8 cellular contexts compared by ENCODE assay signal in genomic region chr1:150213170-150214098, GRCh38. TPM values are rescaled to one million over a fixed set of nuclear protein-coding genes. Genes with fewer than 3 reads are reported as not detected.
A peak's percentile ranks its signal among the peaks of the same experiment; 100 is the strongest.
DNase-seq lines count a peak whose midpoint lies in the region; ATAC-seq and TF ChIP-seq lines count a peak whose summit lies in the region.

No MANE protein-coding gene starts in this region.

- 0 out of 4 replicates have a peak, but pooled peaks cover 0 to 3% of the 10 kb centered on the region in 2 experiments for H3K79me1 ChIP-seq in IMR-90 (ENCODE audit: low read depth in 1 of 2, low read length in 2 of 2)

- BruUV-seq in IMR-90 (replicated peaks; lab: Mats Ljungman, UMichigan): no TSS peak

- WGBS in IMR-90 (ENCODE audit: extremely low coverage in 2 of 2, insufficient read length in 1 of 2), 2 experiments: 17% methylated on average over 17 of the region's 38 CpGs; no CpG with 5 or more reads in 1 of the 2 experiments

- no peaks in the 10 kb centered on the region for H3K36me3 ChIP-seq in IMR-90 (ENCODE audit: control insufficient read depth, insufficient read depth, low read length)
- H3K36me3 ChIP-seq in RWPE2 (ENCODE audit: low read depth): peaks cover 4% of the 10 kb centered on the region; the same call in 1 of the 2 replicates
- H3K36me3 ChIP-seq in neuron (ENCODE audit: insufficient read depth, low read length): no peaks in the 10 kb centered on the region

- peak overlapping the region; percentile 58; the same call in 1 of the 2 replicates for H3K18ac ChIP-seq in IMR-90 (ENCODE audit: low read depth, low read length)

- H3K4me1 ChIP-seq in IMR-90 (ENCODE audit: control insufficient read depth, insufficient read depth, low read length) (no peaks in the 10 kb centered on the region; the same call in 1 of the 2 replicates), RWPE2 (ENCODE audit: insufficient read depth, poor library complexity, severe bottlenecking) (peaks cover 4% of the 10 kb centered on the region), neuron (ENCODE audit: insufficient read depth, low read length) (no peaks in the 10 kb centered on the region)

- H2BK20ac ChIP-seq in IMR-90 (ENCODE audit: low read depth, low read length): peak overlapping the region; percentile 4; the same call in 1 of the 2 replicates

- peak overlapping the region; percentile 18; the same call in 1 of the 2 replicates for H2AK5ac ChIP-seq in IMR-90 (ENCODE audit: low read depth, low read length)

- H3K23ac ChIP-seq in IMR-90 (ENCODE audit: low read depth, low read length): no peak overlapping the region

- CTCF ChIA-PET in IMR-90 (lab: Yijun Ruan, JAX): interaction anchor here (1.0 kb wide), 1 partner anchor 38 kb away, joined by 3 read pairs; no protein-coding TSS in a partner anchor

- TF ChIP-seq POLR2A in IMR-90 (IDR thresholded peaks at IDR 0.05; ENCODE audit: low read depth, low read length): peak; percentile 26; the same call in 1 of the 2 replicates

- peak overlapping the region; percentile 90 for H4K5ac ChIP-seq in IMR-90 (ENCODE audit: low read depth, low read length)

- intact Hi-C loops in IMR-90 (cut with micrococcal nuclease): no loop called here

- 0 out of 2 replicates have a peak overlapping the region, but pooled peaks have one; percentile 3 for H3K9ac ChIP-seq in IMR-90 (ENCODE audit: low read depth, low read length)

- H3K4me2 ChIP-seq in IMR-90 (ENCODE audit: low read depth, low read length): peak overlapping the region; percentile 84

- H4K91ac ChIP-seq in IMR-90 (ENCODE audit: insufficient read depth, low read depth, low read length): 0 out of 2 replicates have a peak overlapping the region, but pooled peaks have one; percentile 26

- H3K4me3 ChIP-seq in IMR-90 (ENCODE audit: insufficient read depth, low read depth, low read length) (peak overlapping the region; percentile 47), RWPE2 (ENCODE audit: severe bottlenecking) (peak overlapping the region; percentile 28), neuron (ENCODE audit: low read length) (peak overlapping the region; percentile 57)

- H2BK5ac ChIP-seq in IMR-90 (ENCODE audit: low read depth, low read length, poor library complexity, severe bottlenecking): peak overlapping the region; percentile 25

- H3K56ac ChIP-seq in IMR-90 (ENCODE audit: extremely low read depth, insufficient read depth, low read length): 0 out of 2 replicates have a peak overlapping the region, but pooled peaks have one; percentile 64

- peak overlapping the region; percentile 60; the same call in 1 of the 2 replicates for H3K4ac ChIP-seq in IMR-90 (ENCODE audit: low read depth, low read length)

- no peaks in the 10 kb centered on the region for H3K9me3 ChIP-seq in IMR-90 (ENCODE audit: control insufficient read depth, insufficient read depth, low read length)
- no peaks in the 10 kb centered on the region for H3K9me3 ChIP-seq in RWPE2 (ENCODE audit: severe bottlenecking)
- H3K9me3 ChIP-seq in neuron (ENCODE audit: low read length): no peaks in the 10 kb centered on the region

- peak; percentile 28; the same call in 1 of the 2 replicates for TF ChIP-seq CTCF in IMR-90 (conservative IDR thresholded peaks at IDR 0.05; ENCODE audit: low read depth, low read length)
- TF ChIP-seq CTCF in RWPE2 (IDR thresholded peaks at IDR 0.05; ENCODE audit: poor library complexity, severe bottlenecking): peak; percentile 39

- H3K27ac ChIP-seq in IMR-90 (ENCODE audit: insufficient read depth, low read length) (no peak overlapping the region), RWPE2 (ENCODE audit: poor library complexity, severe bottlenecking) (no peak overlapping the region)

- in situ Hi-C loops in IMR-90 (cut with MboI; ENCODE audit: low sequenced_read_pairs): no loop called here

- dilution Hi-C loops in IMR-90 (cut with HindIII; ENCODE audit: low sequenced_read_pairs, unreplicated experiment): no loop called here

- H3K14ac ChIP-seq in IMR-90 (replicated peaks; ENCODE audit: low read depth, low read length): 0 out of 2 replicates have a peak overlapping the region, but pooled peaks have one; percentile 8

- H3K9me1 ChIP-seq in IMR-90 (ENCODE audit: insufficient read depth, low read length): no peaks in the 10 kb centered on the region

- H4K20me1 ChIP-seq in IMR-90 (ENCODE audit: insufficient read depth, low read length): no peaks in the 10 kb centered on the region

- H2AK9ac ChIP-seq in IMR-90 (replicated peaks; ENCODE audit: low read depth, low read length, poor library complexity): no peak overlapping the region

- H2AFZ ChIP-seq in IMR-90 (replicated peaks; ENCODE audit: low read length, poor library complexity): peak overlapping the region; percentile 75
- peak overlapping the region; percentile 97 for H2AFZ ChIP-seq in neuron (ENCODE audit: low read depth, low read length)

- no peaks in the 10 kb centered on the region for H3K27me3 ChIP-seq in IMR-90 (ENCODE audit: control insufficient read depth, insufficient read depth, low read length)
- H3K27me3 ChIP-seq in RWPE2 (ENCODE audit: insufficient read depth, poor library complexity, severe bottlenecking): no peaks in the 10 kb centered on the region
- H3K27me3 ChIP-seq in neuron (ENCODE audit: insufficient read depth, low read length): no peaks in the 10 kb centered on the region

- no peak for TF ChIP-seq RAD21 in IMR-90 (IDR thresholded peaks at IDR 0.05; ENCODE audit: low read length)

- ATAC-seq in GM21381 (IDR thresholded peaks at IDR 0.05; ENCODE audit: unreplicated experiment) (peak; percentile 90), IMR-90 (ENCODE audit: low read depth) (peak; percentile 99), RWPE2 (ENCODE audit: low read depth) (peak; percentile 98)

- peak; percentile 89 for DNase-seq in COLO668 (lab: John Stamatoyannopoulos, UW; ENCODE audit: unreplicated experiment)
- DNase-seq in IMR-90: peak; percentile 84
- peak; percentile 91 for DNase-seq in RWPE2 (ENCODE audit: low spot score)
- peak; percentile 73 to 85 (median 80) for DNase-seq in activated naive CD4-positive, alpha-beta T cell (lab: John Stamatoyannopoulos, UW)
- DNase-seq in foreskin melanocyte: peak; percentile 93
- DNase-seq in stromal cell of bone marrow (ENCODE audit: low read depth): peak; percentile 90

- POLR2A ChIA-PET in IMR-90 (lab: Charles Lee; ENCODE audit: unreplicated experiment): no interaction called here

- H2BK15ac ChIP-seq in IMR-90 (ENCODE audit: low read depth, low read length): 0 out of 3 replicates have a peak overlapping the region, but pooled peaks have one; percentile 16

- no peak overlapping the region; the same call in 1 of the 2 replicates for H2BK120ac ChIP-seq in IMR-90 (ENCODE audit: low read depth, low read length)

- peak overlapping the region; percentile 90 for H4K8ac ChIP-seq in IMR-90 (ENCODE audit: low read depth in 2 of 2, low read length in 2 of 2)

TF ChIP-seq in IMR-90, 13 proteins besides CTCF, POLR2A, EP300 and RAD21:
- TF ChIP-seq CHD1 (IDR thresholded peaks at IDR 0.05; ENCODE audit: low read depth, low read length) (no peak), MAFK (IDR thresholded peaks at IDR 0.05; ENCODE audit: low read depth, low read length) (no peak), SMC3 (IDR thresholded peaks at IDR 0.05; ENCODE audit: low read depth, low read length) (no peak), MXI1 (IDR thresholded peaks at IDR 0.05; ENCODE audit: borderline replicate concordance, low read depth, low read length) (no peak), USF2 (IDR thresholded peaks at IDR 0.05; ENCODE audit: low read depth, low read length) (peak; percentile 94), RFX5 (IDR thresholded peaks at IDR 0.05; ENCODE audit: low read depth, low read length) (no peak), CEBPB (IDR thresholded peaks at IDR 0.05; ENCODE audit: low read depth, low read length) (peak; percentile 37; the same call in 1 of the 2 replicates), RCOR1 (IDR thresholded peaks at IDR 0.05; ENCODE audit: insufficient replicate concordance, low read length) (no peak), MAZ (IDR thresholded peaks at IDR 0.05; ENCODE audit: borderline replicate concordance, low read depth, low read length) (no peak)

RNA-seq across cellular contexts. Expression of gene ANP32E, which starts 22.5 kb away (rescaled TPM):
- total RNA-seq in IMR-90 (2012; rRNA removed): 5.9 and 30.0 TPM in 2 replicates
- polyA plus RNA-seq in IMR-90 (2012; rRNA removed): 11.9 and 18.4 TPM in 2 replicates
- 0.91 and 1.6 TPM in 2 replicates for polyA plus RNA-seq in IMR-90 (2012; cell fraction: cytosol; rRNA removed)
- polyA plus RNA-seq in IMR-90 (2012; cell fraction: nucleus; rRNA removed; ENCODE audit: low replicate concordance): 0.23 and 1.6 TPM in 2 replicates

RNA-seq across cellular contexts. Expression of gene CA14, which starts 44.1 kb away (rescaled TPM):
- not detected in 2 replicates for total RNA-seq in IMR-90 (2012; rRNA removed)
- polyA plus RNA-seq in IMR-90 (2012; rRNA removed): not detected in 2 replicates
- polyA plus RNA-seq in IMR-90 (2012; cell fraction: cytosol; rRNA removed): 0.02 TPM in 1 of 2 replicates, not detected in the other
- 0.04 and 0.10 TPM in 2 replicates for polyA plus RNA-seq in IMR-90 (2012; cell fraction: nucleus; rRNA removed; ENCODE audit: low replicate concordance)

RNA-seq across cellular contexts. Expression of gene APH1A, which starts 55.4 kb away (rescaled TPM):
- total RNA-seq in IMR-90 (2012; rRNA removed): 61.9 and 62.0 TPM in 2 replicates
- 92.1 and 94.2 TPM in 2 replicates for polyA plus RNA-seq in IMR-90 (2012; rRNA removed)
- 83.6 and 113 TPM in 2 replicates for polyA plus RNA-seq in IMR-90 (2012; cell fraction: cytosol; rRNA removed)
- polyA plus RNA-seq in IMR-90 (2012; cell fraction: nucleus; rRNA removed; ENCODE audit: low replicate concordance): 78.3 and 108 TPM in 2 replicates

RNA-seq across cellular contexts. Expression of gene C1orf54, which starts 59.2 kb away (rescaled TPM):
- total RNA-seq in IMR-90 (2012; rRNA removed): 30.3 and 33.5 TPM in 2 replicates
- polyA plus RNA-seq in IMR-90 (2012; rRNA removed): 39.6 and 44.2 TPM in 2 replicates
- polyA plus RNA-seq in IMR-90 (2012; cell fraction: cytosol; rRNA removed): 19.7 and 26.8 TPM in 2 replicates
- polyA plus RNA-seq in IMR-90 (2012; cell fraction: nucleus; rRNA removed; ENCODE audit: low replicate concordance): 2.4 and 30.1 TPM in 2 replicates
